In the genomic region with DNA sequence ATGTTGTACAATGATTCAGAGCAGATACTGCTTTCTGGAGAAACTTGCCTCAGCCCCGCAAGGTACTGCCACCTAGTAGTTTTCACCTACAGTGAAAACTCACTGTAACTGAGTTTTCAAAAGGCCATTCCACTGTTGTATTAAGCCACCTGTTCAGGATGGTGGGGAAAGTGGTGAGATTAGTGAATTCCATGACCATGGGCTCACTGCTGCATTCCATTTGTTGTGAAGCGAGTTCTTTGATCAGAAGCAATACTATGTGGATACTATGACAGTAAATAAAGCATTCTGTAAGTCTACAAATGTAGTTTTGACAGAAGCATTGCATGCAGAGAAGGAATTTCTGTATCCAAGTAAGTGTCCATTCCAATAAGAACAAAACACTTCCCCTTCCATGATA, we compare ENCODE assay signal across 23 cellular contexts.
"Had no signal": no experiment of that assay in that cellular context is flagged by ENCODE, and none has a peak within 500 bp of the region (broad histone marks: within the 10 kb centered on the region; RNA-seq: fewer than 3 reads in every experiment).

No MANE protein-coding gene starts in this region.

- DNase-seq: naive B cell; naive thymus-derived CD8-positive, alpha-beta T cell; nephron progenitor cell; nucleus accumbens; pancreas; retina; right cardiac atrium; right lobe of liver; small intestine; stimulated activated CD4-positive, alpha-beta T cell treated with anti-CD3 and anti-CD28 coated beads, Interleukin-15, amount 100 ng/mL, for 24 hours; stimulated activated CD4-positive, alpha-beta T cell treated with anti-CD3 and anti-CD28 coated beads, Interleukin-2, amount 100 ng/mL, for 24 hours; stimulated activated CD4-positive, alpha-beta T cell treated with anti-CD3 and anti-CD28 coated beads, Interleukin-2, amount 100 ng/mL, for 48 hours; stimulated activated CD4-positive, alpha-beta T cell treated with anti-CD3 and anti-CD28 coated beads, Interleukin-4, amount 100 ng/mL, for 24 hours; stimulated activated naive B cell treated with anti-CD40 and anti-IgM and Interleukin-4, amounts not matched to agents 10 μg/mL and 1 μg/mL and 100 μg/mL, for 72 hours; stimulated activated naive CD4-positive, alpha-beta T cell treated with Interleukin-2 at 50 U/mL for 16 hours; stomach; thyroid gland; upper lobe of left lung had no signal

- H3K9me3 ChIP-seq: neutrophil, pancreas, prostate gland, right lobe of liver, stomach, thoracic aorta, thyroid gland, tibial nerve, upper lobe of left lung, vagina had no signal

- H3K27ac ChIP-seq: neutrophil, pancreas, prostate gland, right lobe of liver, stomach, thoracic aorta, thyroid gland, tibial nerve, upper lobe of left lung, vagina had no signal

- H3K27me3 ChIP-seq: neutrophil, pancreas, right lobe of liver, stomach, thyroid gland, tibial nerve, upper lobe of left lung, vagina had no signal

- H3K36me3 ChIP-seq: neutrophil, pancreas, prostate gland, right lobe of liver, thoracic aorta, thyroid gland, upper lobe of left lung, vagina had no signal

- H3K4me3 ChIP-seq: pancreas, prostate gland, right lobe of liver, stomach, thoracic aorta, thyroid gland, tibial nerve, upper lobe of left lung, vagina had no signal

- H3K4me1 ChIP-seq: pancreas, prostate gland, right lobe of liver, stomach, thyroid gland, tibial nerve, upper lobe of left lung, vagina had no signal
